Comparison of ENCODE assay signal across 8 cellular contexts in genomic region chr6:33771342-33772113, GRCh38. TPM values are rescaled to one million over a fixed set of nuclear protein-coding genes. Genes with fewer than 3 reads are reported as not detected.
DNase-seq lines count a peak whose midpoint lies in the region; TF ChIP-seq lines count a peak whose summit lies in the region.

No MANE protein-coding gene starts in this region.

- H3K4me1 ChIP-seq in BLaER1 = peaks cover 27% of the 10 kb centered on the region
- peaks cover 5% of the 10 kb centered on the region for H3K4me1 ChIP-seq in HEK293 (ENCODE audit: control insufficient read depth, insufficient read depth, low read length)
- peaks cover 0 to 15% of the 10 kb centered on the region in 2 donors for H3K4me1 ChIP-seq in esophagus (ENCODE audit: control insufficient read depth in 2 of 2, insufficient read depth in 2 of 2, low read length in 1 of 2)
- H3K4me1 ChIP-seq in muscle layer of duodenum (ENCODE audit: control insufficient read depth in 1 of 2, insufficient read depth in 2 of 2, low read length in 2 of 2) = peaks cover 12 to 27% of the 10 kb centered on the region in 2 donors

- H3K9ac ChIP-seq in BLaER1 = no peak overlapping the region

- CTCF ChIA-PET in HEK293 (lab: Yijun Ruan, JAX) = interaction anchor here (0.5 to 8.8 kb wide), 57 partner anchors 9 to 982 kb away, joined by 3 to 149 read pairs (median 5); partner anchors contain the start of genes IP6K3, LEMD2 and UQCC2

- H3K36me3 ChIP-seq in BLaER1 = peaks cover 47% of the 10 kb centered on the region
- peaks cover 6 to 42% of the 10 kb centered on the region in 2 experiments; a peak in 2 of 3 replicates for H3K36me3 ChIP-seq in HEK293 (ENCODE audit: control insufficient read depth in 2 of 2, insufficient read depth in 1 of 2, low read length in 2 of 2)
- peaks cover 10 to 28% of the 10 kb centered on the region in 2 donors for H3K36me3 ChIP-seq in esophagus (ENCODE audit: control insufficient read depth in 2 of 2, insufficient read depth in 2 of 2, low read length in 1 of 2)
- peaks cover 33 to 39% of the 10 kb centered on the region in 2 donors for H3K36me3 ChIP-seq in muscle layer of duodenum (ENCODE audit: control insufficient read depth in 1 of 2, insufficient read depth in 2 of 2, low read length in 2 of 2)

- H3K9me3 ChIP-seq in BLaER1 (no peaks in the 10 kb centered on the region), HEK293 (ENCODE audit: control insufficient read depth, insufficient read depth, low read depth, low read length) (no peaks in the 10 kb centered on the region), esophagus (ENCODE audit: control insufficient read depth in 2 of 2, insufficient read depth in 1 of 2, low read depth in 1 of 2, low read length in 1 of 2) (peaks cover 0 to 5% of the 10 kb centered on the region in 2 donors), muscle layer of duodenum (ENCODE audit: control insufficient read depth in 1 of 2, low read length in 2 of 2) (no peaks in the 10 kb centered on the region)

- H3K4me3 ChIP-seq in BLaER1 (no peak overlapping the region), HEK293 (ENCODE audit: low read depth, low read length) (no peak overlapping the region), esophagus (ENCODE audit: low read depth in 1 of 2, low read length in 2 of 2) (no peak overlapping the region), muscle layer of duodenum (ENCODE audit: low read depth in 1 of 2, low read length in 2 of 2) (peak overlapping the region in 1 of 2 donors; percentile 26)

- WGBS in esophagus, 2 donors = 11 to 18% methylated on average over 42 to 43 of the region's 43 CpGs

- DNase-seq in NOMO-1 (lab: John Stamatoyannopoulos, UW; ENCODE audit: unreplicated experiment in 2 of 2) (peak; percentile 55 to 67), activated T-cell treated with anti-CD3 and anti-CD28 coated beads for 4 hours (peak; percentile 38), NCI-H446 treated with DMSO at 0.1 percent for 48 hours (lab: John Stamatoyannopoulos, UW) (no peak)
- peak; percentile 75 for DNase-seq in stimulated activated CD8-positive, alpha-beta memory T cell treated with anti-CD3 and anti-CD28 coated beads, Interleukin-4, amount 100 ng/mL, for 48 hours

- TF ChIP-seq CTCF in HEK293 (tag by site-specific recombination; IDR thresholded peaks at IDR 0.05) = peak; percentile 91

- peaks cover 56% of the 10 kb centered on the region for H4K20me1 ChIP-seq in BLaER1

- POLR2A ChIA-PET in HEK293 (lab: Yijun Ruan, JAX) = interaction anchor here (0.6 to 4.3 kb wide), 13 partner anchors 8 to 257 kb away, joined by 3 to 17 read pairs (median 4); partner anchors contain the start of genes LEMD2 and UQCC2

- H3K27ac ChIP-seq in BLaER1 = no peak overlapping the region
- H3K27ac ChIP-seq in HEK293 (ENCODE audit: extremely low read depth, low read depth, low read length) = no peak overlapping the region
- peak overlapping the region; percentile 56 to 72 for H3K27ac ChIP-seq in esophagus (ENCODE audit: low read depth in 2 of 2, low read length in 1 of 2)
- H3K27ac ChIP-seq in muscle layer of duodenum (ENCODE audit: low read length) = peak overlapping the region; percentile 77

- peak overlapping the region; percentile 17; the same call in 1 of the 2 replicates for H3K4me2 ChIP-seq in BLaER1

- H3K27me3 ChIP-seq in BLaER1 (no peaks in the 10 kb centered on the region), esophagus (ENCODE audit: control insufficient read depth in 1 of 2, insufficient read depth in 2 of 2, low read length in 2 of 2) (no peaks in the 10 kb centered on the region), muscle layer of duodenum (ENCODE audit: low read depth, low read length) (no peaks in the 10 kb centered on the region)

TF ChIP-seq in HEK293, 187 proteins besides CTCF, POLR2A, EP300 and RAD21 (continues in another document):
- TF ChIP-seq ZNF707 (tag by site-specific recombination; IDR thresholded peaks at IDR 0.05) (no peak), YY2 (tag by site-specific recombination; IDR thresholded peaks at IDR 0.05) (no peak), ZNF571 (tag by site-specific recombination; IDR thresholded peaks at IDR 0.05) (no peak), ZNF10 (tag by site-specific recombination; IDR thresholded peaks at IDR 0.05) (peak; percentile 52; the same call in 1 of the 2 replicates), MEIS1 (CRISPR knock-in tag; IDR thresholded peaks at IDR 0.05; ENCODE audit: borderline replicate concordance) (no peak), ZNF791 (tag by site-specific recombination; IDR thresholded peaks at IDR 0.05) (no peak), ZNF610 (tag by site-specific recombination; IDR thresholded peaks at IDR 0.05; ENCODE audit: borderline replicate concordance) (no peak), BCL11A (tag by site-specific recombination; IDR thresholded peaks at IDR 0.05; ENCODE audit: low read depth) (no peak), ZBTB6 (tag by site-specific recombination; IDR thresholded peaks at IDR 0.05) (peak; percentile 63; the same call in 1 of the 2 replicates), ZNF324 (tag by site-specific recombination; IDR thresholded peaks at IDR 0.05) (no peak), INSM2 (tag by site-specific recombination; IDR thresholded peaks at IDR 0.05) (no peak), KLF10 (tag by site-specific recombination; IDR thresholded peaks at IDR 0.05) (0 out of 2 replicates have a peak, but pooled peaks have one; percentile 29), ZNF223 (tag by site-specific recombination; IDR thresholded peaks at IDR 0.05) (no peak), ZNF76 (tag by site-specific recombination; IDR thresholded peaks at IDR 0.05; ENCODE audit: borderline replicate concordance, low read depth) (no peak), ZNF311 (tag by site-specific recombination; IDR thresholded peaks at IDR 0.05; ENCODE audit: borderline replicate concordance) (no peak), ZNF747 (tag by site-specific recombination; IDR thresholded peaks at IDR 0.05) (no peak)
- TF ChIP-seq, protein P1, sequence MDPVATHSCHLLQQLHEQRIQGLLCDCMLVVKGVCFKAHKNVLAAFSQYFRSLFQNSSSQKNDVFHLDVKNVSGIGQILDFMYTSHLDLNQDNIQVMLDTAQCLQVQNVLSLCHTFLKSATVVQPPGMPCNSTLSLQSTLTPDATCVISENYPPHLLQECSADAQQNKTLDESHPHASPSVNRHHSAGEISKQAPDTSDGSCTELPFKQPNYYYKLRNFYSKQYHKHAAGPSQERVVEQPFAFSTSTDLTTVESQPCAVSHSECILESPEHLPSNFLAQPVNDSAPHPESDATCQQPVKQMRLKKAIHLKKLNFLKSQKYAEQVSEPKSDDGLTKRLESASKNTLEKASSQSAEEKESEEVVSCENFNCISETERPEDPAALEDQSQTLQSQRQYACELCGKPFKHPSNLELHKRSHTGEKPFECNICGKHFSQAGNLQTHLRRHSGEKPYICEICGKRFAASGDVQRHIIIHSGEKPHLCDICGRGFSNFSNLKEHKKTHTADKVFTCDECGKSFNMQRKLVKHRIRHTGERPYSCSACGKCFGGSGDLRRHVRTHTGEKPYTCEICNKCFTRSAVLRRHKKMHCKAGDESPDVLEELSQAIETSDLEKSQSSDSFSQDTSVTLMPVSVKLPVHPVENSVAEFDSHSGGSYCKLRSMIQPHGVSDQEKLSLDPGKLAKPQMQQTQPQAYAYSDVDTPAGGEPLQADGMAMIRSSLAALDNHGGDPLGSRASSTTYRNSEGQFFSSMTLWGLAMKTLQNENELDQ (tag by site-specific recombination; IDR thresholded peaks at IDR 0.05; ENCODE audit: low read depth) = no peak
- TF ChIP-seq, protein P2, sequence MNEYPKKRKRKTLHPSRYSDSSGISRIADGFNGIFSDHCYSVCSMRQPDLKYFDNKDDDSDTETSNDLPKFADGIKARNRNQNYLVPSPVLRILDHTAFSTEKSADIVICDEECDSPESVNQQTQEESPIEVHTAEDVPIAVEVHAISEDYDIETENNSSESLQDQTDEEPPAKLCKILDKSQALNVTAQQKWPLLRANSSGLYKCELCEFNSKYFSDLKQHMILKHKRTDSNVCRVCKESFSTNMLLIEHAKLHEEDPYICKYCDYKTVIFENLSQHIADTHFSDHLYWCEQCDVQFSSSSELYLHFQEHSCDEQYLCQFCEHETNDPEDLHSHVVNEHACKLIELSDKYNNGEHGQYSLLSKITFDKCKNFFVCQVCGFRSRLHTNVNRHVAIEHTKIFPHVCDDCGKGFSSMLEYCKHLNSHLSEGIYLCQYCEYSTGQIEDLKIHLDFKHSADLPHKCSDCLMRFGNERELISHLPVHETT (tag by site-specific recombination; IDR thresholded peaks at IDR 0.05) = no peak

RNA-seq across cellular contexts. Expression of gene LEMD2, which starts 17.4 kb away (rescaled TPM):
- polyA plus RNA-seq in esophagus = 10 to 100 TPM; 39.8 to 43.2 TPM

RNA-seq across cellular contexts. Expression of gene IP6K3, which starts 24.8 kb away (rescaled TPM):
- under 1 TPM; 0.65 to 0.96 TPM for polyA plus RNA-seq in esophagus

RNA-seq across cellular contexts. Expression of gene MLN, which starts 32.3 kb away (rescaled TPM):
- not detected for polyA plus RNA-seq in esophagus

Comparison
In these comparisons a context has a peak if more than half of its experiments do, and no peak if none do; other contexts are left out.
1. H3K27ac ChIP-seq: peak in esophagus (2 of 2) and muscle layer of duodenum (single experiment); none in BLaER1 (single experiment) and HEK293 (single experiment).